Comparison of ENCODE assay signal across 15 cellular contexts in genomic region chr1:39690225-39690624, GRCh38. TPM values are rescaled to one million over a fixed set of nuclear protein-coding genes. Genes with fewer than 3 reads are reported as not detected.
DNase-seq lines count a peak whose midpoint lies in the region; TF ChIP-seq lines count a peak whose summit lies in the region.
"Had no signal": no experiment of that assay in that cellular context is flagged by ENCODE, and none has a peak within 500 bp of the region (broad histone marks: within the 10 kb centered on the region; RNA-seq: fewer than 3 reads in every experiment).

No MANE protein-coding gene starts in this region.

- H3K4me3 ChIP-seq in neural cell (ENCODE audit: low read length) = peak overlapping the region; percentile 90
- H3K4me3 ChIP-seq in testis = no peak overlapping the region

- H3K79me2 ChIP-seq in neural cell (replicated peaks; ENCODE audit: insufficient read depth, low read length) = peaks cover 5% of the 10 kb centered on the region

- H3F3A ChIP-seq in neural cell (ENCODE audit: insufficient read depth, low read length, poor library complexity, severe bottlenecking) = no peaks in the 10 kb centered on the region

- no peak for TF ChIP-seq EP300 in neural cell (conservative IDR thresholded peaks at IDR 0.05; ENCODE audit: poor library complexity, severe bottlenecking)

- peak overlapping the region; percentile 84 for H3K27ac ChIP-seq in neural cell (ENCODE audit: low read length)
- H3K27ac ChIP-seq in testis = no peak overlapping the region
- H3K27ac ChIP-seq: 22Rv1, thoracic aorta had no signal

- H3K36me3 ChIP-seq in neural cell (ENCODE audit: insufficient read depth, low read length) (no peaks in the 10 kb centered on the region), testis (ENCODE audit: low read depth, missing control alignments) (no peaks in the 10 kb centered on the region)
- H3K36me3 ChIP-seq: thoracic aorta had no signal

- H3K27ac Mint-ChIP-seq in T-helper 1 cell treated with Interleukin-12 subunit alpha and Interleukin-12 subunit beta and Interleukin-4 antibody, amounts not matched to agents 30 μg/mL and 1 μg/mL, for 36 hours = peak overlapping the region; percentile 42
- H3K27ac Mint-ChIP-seq in IgD-negative memory B cell = no peak overlapping the region

- no peak for TF ChIP-seq POLR2A in testis (IDR thresholded peaks at IDR 0.05)

- peak overlapping the region; percentile 97 for H3K4me2 ChIP-seq in neural cell (ENCODE audit: low read length)

- no peaks in the 10 kb centered on the region for H4K20me1 ChIP-seq in neural cell (ENCODE audit: insufficient read depth)

- H3K9ac ChIP-seq in neural cell (ENCODE audit: low read length) = peak overlapping the region; percentile 92

- H3K4me1 ChIP-seq in testis = peaks cover 16% of the 10 kb centered on the region

- intact Hi-C loops in testis (cut with DNase I; ENCODE audit: low total_unique reads) = no loop called here

- 38 to 40% methylated on average over 2 of the region's 2 CpGs for WGBS in testis, 2 donors

- H3K9me3 Mint-ChIP-seq in T-helper 1 cell treated with Interleukin-12 subunit alpha and Interleukin-12 subunit beta and Interleukin-4 antibody, amounts not matched to agents 30 μg/mL and 1 μg/mL, for 36 hours = no peaks in the 10 kb centered on the region
- H3K9me3 Mint-ChIP-seq in IgD-negative memory B cell = no peaks in the 10 kb centered on the region

- no peaks in the 10 kb centered on the region for H3K9me2 ChIP-seq in neural cell (ENCODE audit: insufficient read depth, low read length)

- peaks cover 49% of the 10 kb centered on the region for H3K27me3 Mint-ChIP-seq in T-helper 1 cell treated with Interleukin-12 subunit alpha and Interleukin-12 subunit beta and Interleukin-4 antibody, amounts not matched to agents 30 μg/mL and 1 μg/mL, for 36 hours (ENCODE audit: low read depth)
- peaks cover 55% of the 10 kb centered on the region for H3K27me3 Mint-ChIP-seq in IgD-negative memory B cell

- no peak overlapping the region for H2AFZ ChIP-seq in neural cell (ENCODE audit: low read depth, low read length)

- peaks cover 24% of the 10 kb centered on the region for H3K4me1 Mint-ChIP-seq in T-helper 1 cell treated with Interleukin-12 subunit alpha and Interleukin-12 subunit beta and Interleukin-4 antibody, amounts not matched to agents 30 μg/mL and 1 μg/mL, for 36 hours (ENCODE audit: low read depth)
- peaks cover 0 to 7% (median 0%) of the 10 kb centered on the region in 3 donors for H3K4me1 Mint-ChIP-seq in IgD-negative memory B cell

- peak overlapping the region; percentile 82 for H3K4me3 Mint-ChIP-seq in T-helper 1 cell treated with Interleukin-12 subunit alpha and Interleukin-12 subunit beta and Interleukin-4 antibody, amounts not matched to agents 30 μg/mL and 1 μg/mL, for 36 hours
- peak overlapping the region in 3 of 4 donors; percentile 8 to 14 (median 9) for H3K4me3 Mint-ChIP-seq in IgD-negative memory B cell

- no peaks in the 10 kb centered on the region for H3K9me3 ChIP-seq in neural cell (ENCODE audit: low read length)
- H3K9me3 ChIP-seq in testis = no peaks in the 10 kb centered on the region
- H3K9me3 ChIP-seq: thoracic aorta had no signal

- DNase-seq in T-helper 1 cell = no peak
- peak; percentile 41 for DNase-seq in cerebellum (ENCODE audit: low spot score)
- no peak for DNase-seq in NCI-H1092 (lab: John Stamatoyannopoulos, UW)
- no peak for DNase-seq in OCI-M2 (lab: John Stamatoyannopoulos, UW; ENCODE audit: unreplicated experiment)
- no peak for DNase-seq in testis
- DNase-seq: activated CD4-positive, alpha-beta T cell treated with anti-CD3 and anti-CD28 coated beads for 4 hours; activated gamma-delta T cell treated with Interleukin-2 at 50 U/mL for 16 hours; NCI-H1436; NK-92 treated with Interleukin-12 subunit alpha and Interleukin-12 subunit beta, amount 100 ng/mL, for 24 hours had no signal

- no peak for TF ChIP-seq RAD21 in neural cell (conservative IDR thresholded peaks at IDR 0.05)

- TF ChIP-seq CTCF in neural cell (IDR thresholded peaks at IDR 0.05; ENCODE audit: poor library complexity, severe bottlenecking) (no peak), testis (IDR thresholded peaks at IDR 0.05) (no peak)

- peaks cover 2% of the 10 kb centered on the region for H3K36me3 Mint-ChIP-seq in T-helper 1 cell treated with Interleukin-12 subunit alpha and Interleukin-12 subunit beta and Interleukin-4 antibody, amounts not matched to agents 30 μg/mL and 1 μg/mL, for 36 hours (ENCODE audit: low read depth)
- H3K36me3 Mint-ChIP-seq in IgD-negative memory B cell = no peaks in the 10 kb centered on the region

- H3K27me3 ChIP-seq in neural cell (ENCODE audit: insufficient read depth, low read depth, low read length) (peaks cover 36% of the 10 kb centered on the region), testis (no peaks in the 10 kb centered on the region)

TF ChIP-seq in neural cell, 6 proteins besides CTCF, POLR2A, EP300 and RAD21:
- TF ChIP-seq POLR2AphosphoS5 (IDR thresholded peaks at IDR 0.05) = no peak
- no peak for TF ChIP-seq EZH2 (IDR thresholded peaks at IDR 0.05; ENCODE audit: borderline replicate concordance, insufficient read depth, low read length, poor library complexity, severe bottlenecking)
- TF ChIP-seq TAF1 (IDR thresholded peaks at IDR 0.05; ENCODE audit: low read depth) = no peak
- TF ChIP-seq, protein P1, sequence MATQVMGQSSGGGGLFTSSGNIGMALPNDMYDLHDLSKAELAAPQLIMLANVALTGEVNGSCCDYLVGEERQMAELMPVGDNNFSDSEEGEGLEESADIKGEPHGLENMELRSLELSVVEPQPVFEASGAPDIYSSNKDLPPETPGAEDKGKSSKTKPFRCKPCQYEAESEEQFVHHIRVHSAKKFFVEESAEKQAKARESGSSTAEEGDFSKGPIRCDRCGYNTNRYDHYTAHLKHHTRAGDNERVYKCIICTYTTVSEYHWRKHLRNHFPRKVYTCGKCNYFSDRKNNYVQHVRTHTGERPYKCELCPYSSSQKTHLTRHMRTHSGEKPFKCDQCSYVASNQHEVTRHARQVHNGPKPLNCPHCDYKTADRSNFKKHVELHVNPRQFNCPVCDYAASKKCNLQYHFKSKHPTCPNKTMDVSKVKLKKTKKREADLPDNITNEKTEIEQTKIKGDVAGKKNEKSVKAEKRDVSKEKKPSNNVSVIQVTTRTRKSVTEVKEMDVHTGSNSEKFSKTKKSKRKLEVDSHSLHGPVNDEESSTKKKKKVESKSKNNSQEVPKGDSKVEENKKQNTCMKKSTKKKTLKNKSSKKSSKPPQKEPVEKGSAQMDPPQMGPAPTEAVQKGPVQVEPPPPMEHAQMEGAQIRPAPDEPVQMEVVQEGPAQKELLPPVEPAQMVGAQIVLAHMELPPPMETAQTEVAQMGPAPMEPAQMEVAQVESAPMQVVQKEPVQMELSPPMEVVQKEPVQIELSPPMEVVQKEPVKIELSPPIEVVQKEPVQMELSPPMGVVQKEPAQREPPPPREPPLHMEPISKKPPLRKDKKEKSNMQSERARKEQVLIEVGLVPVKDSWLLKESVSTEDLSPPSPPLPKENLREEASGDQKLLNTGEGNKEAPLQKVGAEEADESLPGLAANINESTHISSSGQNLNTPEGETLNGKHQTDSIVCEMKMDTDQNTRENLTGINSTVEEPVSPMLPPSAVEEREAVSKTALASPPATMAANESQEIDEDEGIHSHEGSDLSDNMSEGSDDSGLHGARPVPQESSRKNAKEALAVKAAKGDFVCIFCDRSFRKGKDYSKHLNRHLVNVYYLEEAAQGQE (IDR thresholded peaks at IDR 0.05; ENCODE audit: borderline replicate concordance) = no peak
- no peak for TF ChIP-seq SMC3 (conservative IDR thresholded peaks at IDR 0.05; ENCODE audit: poor library complexity)
- TF ChIP-seq MXI1 (conservative IDR thresholded peaks at IDR 0.05; ENCODE audit: poor library complexity, severe bottlenecking) = no peak

RNA-seq across cellular contexts. Expression of gene HPCAL4, which starts 1.0 kb away (rescaled TPM):
- polyA plus RNA-seq in IgD-negative memory B cell (0.29 TPM), neural cell (53.2 and 60.0 TPM in 2 replicates), testis (ENCODE audit: insufficient read depth, low read depth, low replicate concordance) (17.3 TPM)
- total RNA-seq in cerebellum (27.9 TPM), testis (10 to 100 TPM in 1 of 2 donors, 1 to 10 TPM in 1; 6.9 to 24.5 TPM)
- polyA minus RNA-seq in neural cell = 83.6 and 89.4 TPM in 2 replicates

RNA-seq across cellular contexts. Expression of gene NT5C1A, which starts 18.3 kb away (rescaled TPM):
- polyA plus RNA-seq in IgD-negative memory B cell (not detected), neural cell (not detected in 2 replicates), testis (ENCODE audit: insufficient read depth, low read depth, low replicate concordance) (1.0 TPM)
- total RNA-seq in cerebellum (1.00 TPM), testis (1 to 10 TPM; 2.1 to 3.2 TPM)
- polyA minus RNA-seq in neural cell = 1.0 TPM in 1 of 2 replicates, not detected in the other
- total RNA-seq: left lobe of liver had no signal

RNA-seq across cellular contexts. Expression of gene PPIE, which starts 48.5 kb away (rescaled TPM):
- polyA plus RNA-seq in IgD-negative memory B cell (83.7 TPM), neural cell (54.0 and 55.9 TPM in 2 replicates), testis (ENCODE audit: insufficient read depth, low read depth, low replicate concordance) (109 TPM)
- total RNA-seq in cerebellum (19.4 TPM), testis (10 to 100 TPM; 71.5 to 82.8 TPM)
- 29.7 and 32.6 TPM in 2 replicates for polyA minus RNA-seq in neural cell

RNA-seq across cellular contexts. Expression of gene HEYL, which starts 50.8 kb away (rescaled TPM):
- polyA plus RNA-seq in IgD-negative memory B cell (not detected), neural cell (not detected in 2 replicates), testis (ENCODE audit: insufficient read depth, low read depth, low replicate concordance) (44.7 TPM)
- total RNA-seq in cerebellum (0.82 TPM), testis (10 to 100 TPM; 52.8 to 55.5 TPM)
- polyA minus RNA-seq in neural cell = not detected in 2 replicates

Comparison
In these comparisons a context has a peak if more than half of its experiments do, and no peak if none do; other contexts are left out.
1. RNA of gene HPCAL4, which starts 1.0 kb away (polyA plus RNA-seq): 53.2 to 60.0 TPM in neural cell and 17.3 TPM in testis (single experiment); 0.29 TPM in IgD-negative memory B cell (single experiment); every median in the first group is over 10 times any median in the second.